18 cellular contexts compared by ENCODE assay signal in the genomic region with DNA sequence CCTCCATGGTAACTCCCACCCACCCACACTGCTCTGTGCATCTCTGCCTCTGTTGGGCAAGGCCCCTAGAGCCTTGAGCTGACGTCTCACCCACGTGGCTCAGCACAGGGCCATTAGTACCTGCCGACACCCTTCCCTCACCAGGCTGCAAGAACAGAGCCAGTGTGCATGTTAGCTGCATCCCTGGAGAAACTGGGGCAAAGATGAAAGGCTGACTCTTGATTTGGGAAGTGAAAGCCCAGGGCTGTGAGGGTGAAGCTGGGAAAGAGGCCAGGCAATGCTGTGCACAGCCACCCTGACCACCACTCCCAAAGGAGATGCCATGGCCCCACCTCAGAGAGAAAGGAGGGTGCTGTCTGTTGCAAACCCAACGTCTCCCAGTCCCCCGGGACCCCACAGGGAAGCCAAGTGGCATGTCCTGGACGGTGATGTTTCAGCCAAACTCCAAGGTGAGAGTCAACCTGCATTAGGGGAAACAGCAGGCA. TPM values are rescaled to one million over a fixed set of nuclear protein-coding genes. Genes with fewer than 3 reads are reported as not detected.
A peak's percentile ranks its signal among the peaks of the same experiment; 100 is the strongest.
DNase-seq lines count a peak whose midpoint lies in the region; ATAC-seq, FAIRE-seq and TF ChIP-seq lines count a peak whose summit lies in the region.
"Had no signal": no experiment of that assay in that cellular context is flagged by ENCODE, and none has a peak within 500 bp of the region (broad histone marks: within the 10 kb centered on the region; RNA-seq: fewer than 3 reads in every experiment).

No MANE protein-coding gene starts in this region.

- DNase-seq in A549 (ENCODE audit: low read depth in 1 of 2, low spot score in 1 of 2) (no peak), HCT116 (ENCODE audit: low read depth, low spot score) (no peak), astrocyte (ENCODE audit: low read depth) (no peak), mesenchymal stem cell (no peak), mucosa of gallbladder (ENCODE audit: low spot score) (no peak), GM10266 (ENCODE audit: extremely low spot score) (no peak)
- DNase-seq in activated T-helper 1 cell treated with anti-CD3 and anti-CD28 coated beads, Interleukin-12 subunit alpha, Interleukin-12 subunit beta, Interleukin-2, Interleukin-4 antibody, amounts not matched to agents 30 ng/mL and 10 ng/mL and 1 ng/mL, durations not matched to agents 14 hours and 24 hours and 36 hours (ENCODE audit: low spot score), result no peak
- DNase-seq: activated CD4-positive, CD25-positive, alpha-beta regulatory T cell; cerebellar nuclear complex; gastrocnemius medialis; GF-D8; H9; natural killer cell; NCI-H1092; NCI-H2171; SHP77; T-helper 2 cell had no signal

- H3K27me3 ChIP-seq in HCT116 (ENCODE audit: insufficient read depth, low read length), result no peaks in the 10 kb centered on the region
- no peaks in the 10 kb centered on the region for H3K27me3 ChIP-seq in astrocyte (ENCODE audit: insufficient read depth, low read length)
- H3K27me3 ChIP-seq in mesenchymal stem cell (ENCODE audit: control insufficient read depth in 1 of 2, insufficient read depth in 1 of 2, low read length in 2 of 2), result no peaks in the 10 kb centered on the region
- H3K27me3 ChIP-seq: gastrocnemius medialis had no signal

- no peak overlapping the region for H3K27ac Mint-ChIP-seq in astrocyte (ENCODE audit: unreplicated experiment)
- no peak overlapping the region for H3K27ac Mint-ChIP-seq in activated T-helper 1 cell treated with anti-CD3 and anti-CD28 coated beads, Interleukin-12 subunit alpha, Interleukin-12 subunit beta, Interleukin-2, Interleukin-4 antibody, amounts not matched to agents 30 ng/mL and 10 ng/mL and 1 ng/mL, durations not matched to agents 14 hours and 24 hours and 36 hours

- H3K4me3 ChIP-seq in A549, result no peak overlapping the region
- H3K4me3 ChIP-seq in HCT116 (replicated peaks in 1 of 2; ENCODE audit: low read depth in 1 of 2, low read length in 2 of 2), result peak overlapping the region in 1 of 2 experiments; percentile 28; a peak in 2 of 4 replicates
- no peak overlapping the region for H3K4me3 ChIP-seq in astrocyte (ENCODE audit: insufficient read depth, low read depth, low read length)
- H3K4me3 ChIP-seq in mesenchymal stem cell (ENCODE audit: insufficient read depth in 1 of 2, low read depth in 1 of 2, low read length in 2 of 2), result no peak overlapping the region
- H3K4me3 ChIP-seq: gastrocnemius medialis had no signal

- TF ChIP-seq RAD21 in A549 (conservative IDR thresholded peaks at IDR 0.05 in 1 of 2, IDR thresholded peaks at IDR 0.05 in 1 of 2) (no peak), HCT116 (IDR thresholded peaks at IDR 0.05; ENCODE audit: low read depth) (no peak)

- WGBS in A549 (ENCODE audit: missing lambda C conversion rate), result 68% methylated on average over 6 of the region's 6 CpGs
- WGBS in mesenchymal stem cell, result 78% methylated on average over 6 of the region's 6 CpGs

- TF ChIP-seq CTCF in A549 (IDR thresholded peaks at IDR 0.05) (no peak), HCT116 (IDR thresholded peaks at IDR 0.05 in 2 of 3, conservative IDR thresholded peaks at IDR 0.05 in 1 of 3; ENCODE audit: borderline replicate concordance in 1 of 3, insufficient read depth in 1 of 3, low read depth in 2 of 3, low read length in 2 of 3) (no peak), astrocyte (IDR thresholded peaks at IDR 0.05; ENCODE audit: insufficient read depth, low read depth, low read length) (no peak), GM10266 (IDR thresholded peaks at IDR 0.05; ENCODE audit: control insufficient read depth, insufficient read depth, low read depth, missing control alignments) (no peak)

- no peak for TF ChIP-seq EP300 in A549 (IDR thresholded peaks at IDR 0.05)

- peak overlapping the region; percentile 87 for H3K27ac ChIP-seq in A549
- peak overlapping the region; percentile 95 for H3K27ac ChIP-seq in HCT116 (ENCODE audit: low read depth, low read length)
- peak overlapping the region; percentile 54 for H3K27ac ChIP-seq in astrocyte (ENCODE audit: low read depth, low read length)
- peak overlapping the region; percentile 50 for H3K27ac ChIP-seq in mesenchymal stem cell (ENCODE audit: low read length, poor library complexity, severe bottlenecking)
- H3K27ac ChIP-seq: gastrocnemius medialis had no signal

- no peaks in the 10 kb centered on the region for H3K36me3 ChIP-seq in HCT116 (ENCODE audit: control insufficient read depth in 1 of 2, insufficient read depth in 2 of 2, low read length in 2 of 2)
- no peaks in the 10 kb centered on the region for H3K36me3 ChIP-seq in astrocyte (ENCODE audit: insufficient read depth, low read length)
- H3K36me3 ChIP-seq in mesenchymal stem cell (ENCODE audit: control insufficient read depth in 1 of 2, insufficient read depth in 2 of 2, low read depth in 1 of 2, low read length in 2 of 2), result no peaks in the 10 kb centered on the region
- H3K36me3 ChIP-seq: gastrocnemius medialis had no signal

- H3K4me2 ChIP-seq in A549, result peak overlapping the region; percentile 57
- peak overlapping the region; percentile 81 for H3K4me2 ChIP-seq in HCT116 (ENCODE audit: low read length)
- peak overlapping the region; percentile 53 for H3K4me2 ChIP-seq in astrocyte (ENCODE audit: low read length)
- no peak overlapping the region for H3K4me2 ChIP-seq in mesenchymal stem cell (ENCODE audit: low read length, poor library complexity, severe bottlenecking)

- peak overlapping the region; percentile 41 to 79 for H2BK12ac ChIP-seq in mesenchymal stem cell (ENCODE audit: low read length in 2 of 2)

- peak overlapping the region; percentile 85 for H2BK120ac ChIP-seq in mesenchymal stem cell (ENCODE audit: low read depth, low read length)

- peak overlapping the region in 1 of 2 experiments; percentile 90 for H3K14ac ChIP-seq in mesenchymal stem cell (ENCODE audit: low read length in 2 of 2)

- peak overlapping the region; percentile 95 to 97 for H3K18ac ChIP-seq in mesenchymal stem cell (ENCODE audit: low read depth in 1 of 2, low read length in 2 of 2)

- H3K4me1 ChIP-seq in A549 (peaks cover 67% of the 10 kb centered on the region), HCT116 (ENCODE audit: control insufficient read depth in 1 of 2, insufficient read depth in 2 of 2, low read length in 2 of 2) (peaks cover 54 to 78% of the 10 kb centered on the region in 2 experiments), astrocyte (ENCODE audit: insufficient read depth, low read length) (peaks cover 48% of the 10 kb centered on the region), mesenchymal stem cell (ENCODE audit: control insufficient read depth, insufficient read depth, low read depth, low read length) (peaks cover 48% of the 10 kb centered on the region)

- BruUV-seq in HCT116 (replicated peaks; lab: Mats Ljungman, UMichigan), result TSS peak; percentile 96

- no peak overlapping the region for H2BK5ac ChIP-seq in mesenchymal stem cell (ENCODE audit: low read depth, low read length, poor library complexity, severe bottlenecking)

- no peaks in the 10 kb centered on the region for H3K9me3 ChIP-seq in A549
- no peaks in the 10 kb centered on the region for H3K9me3 ChIP-seq in HCT116 (ENCODE audit: control insufficient read depth in 1 of 2, insufficient read depth in 1 of 2, low read depth in 1 of 2, low read length in 2 of 2)
- no peaks in the 10 kb centered on the region for H3K9me3 ChIP-seq in astrocyte (ENCODE audit: insufficient read depth, low read depth, low read length)
- H3K9me3 ChIP-seq in mesenchymal stem cell (ENCODE audit: control insufficient read depth, low read length), result no peaks in the 10 kb centered on the region
- H3K9me3 ChIP-seq: gastrocnemius medialis had no signal

- H3K79me1 ChIP-seq in mesenchymal stem cell (replicated peaks; ENCODE audit: low read length, poor library complexity, severe bottlenecking), result no peaks in the 10 kb centered on the region

- H3K36me3 Mint-ChIP-seq in astrocyte (ENCODE audit: low read depth, unreplicated experiment), result no peaks in the 10 kb centered on the region
- H3K36me3 Mint-ChIP-seq in activated T-helper 1 cell treated with anti-CD3 and anti-CD28 coated beads, Interleukin-12 subunit alpha, Interleukin-12 subunit beta, Interleukin-2, Interleukin-4 antibody, amounts not matched to agents 30 ng/mL and 10 ng/mL and 1 ng/mL, durations not matched to agents 14 hours and 24 hours and 36 hours (ENCODE audit: low read depth), result no peaks in the 10 kb centered on the region
- H3K36me3 Mint-ChIP-seq: natural killer cell had no signal

- H3K79me2 ChIP-seq in HCT116 (ENCODE audit: insufficient read depth, low read length), result no peaks in the 10 kb centered on the region
- H3K79me2 ChIP-seq in astrocyte (ENCODE audit: insufficient read depth, low read length), result no peaks in the 10 kb centered on the region

- POLR2A ChIA-PET in A549 (lab: Yijun Ruan, JAX) (no interaction called here), HCT116 (lab: Charles Lee) (interaction anchor here (0.9 to 4.8 kb wide), 5 partner anchors 9 to 125 kb away, joined by 3 to 19 read pairs (median 8); partner anchors contain the start of gene HPCAL1)

- no peak overlapping the region for H3K23ac ChIP-seq in mesenchymal stem cell (ENCODE audit: low read length in 2 of 2)

- no peak for ATAC-seq in A549
- ATAC-seq in HCT116, result peak; percentile 13
- ATAC-seq in HG02884 (IDR thresholded peaks at IDR 0.05; ENCODE audit: unreplicated experiment), result no peak
- ATAC-seq: gastrocnemius medialis had no signal

- H3K4me1 Mint-ChIP-seq in astrocyte (ENCODE audit: low read depth, unreplicated experiment), result peaks cover 26% of the 10 kb centered on the region
- peaks cover 14% of the 10 kb centered on the region for H3K4me1 Mint-ChIP-seq in activated T-helper 1 cell treated with anti-CD3 and anti-CD28 coated beads, Interleukin-12 subunit alpha, Interleukin-12 subunit beta, Interleukin-2, Interleukin-4 antibody, amounts not matched to agents 30 ng/mL and 10 ng/mL and 1 ng/mL, durations not matched to agents 14 hours and 24 hours and 36 hours (ENCODE audit: low read depth)

- peak overlapping the region; percentile 36 for H2AK5ac ChIP-seq in mesenchymal stem cell (ENCODE audit: low read length, severe bottlenecking)

- H3K9ac ChIP-seq in HCT116 (ENCODE audit: low read length), result peak overlapping the region; percentile 58
- peak overlapping the region; percentile 25 for H3K9ac ChIP-seq in astrocyte (ENCODE audit: low read length)
- peak overlapping the region; percentile 61 for H3K9ac ChIP-seq in mesenchymal stem cell (ENCODE audit: low read length)

- H4K8ac ChIP-seq in mesenchymal stem cell (ENCODE audit: low read length), result peak overlapping the region; percentile 98

- RAD21 ChIA-PET in HCT116 (lab: Charles Lee; ENCODE audit: low non-redundant PET in 1 of 2, low total read pairs in 2 of 2, uncharacterized antibody in 2 of 2, unreplicated experiment in 2 of 2), result interaction anchor here (0.7 to 1.7 kb wide), 2 partner anchors 125 to 126 kb away, joined by 4 to 6 read pairs; no protein-coding TSS in a partner anchor

- intact Hi-C loops in HCT116 (cut with micrococcal nuclease), result loop anchor here (2.0 kb wide), 1 partner anchor 126 kb away; no protein-coding TSS in a partner anchor
- intact Hi-C loops in activated T-helper 1 cell treated with anti-CD3 and anti-CD28 coated beads, Interleukin-12 subunit alpha, Interleukin-12 subunit beta, Interleukin-2, Interleukin-4 antibody, amounts not matched to agents 30 ng/mL and 10 ng/mL and 1 ng/mL, durations not matched to agents 14 hours and 24 hours and 36 hours (cut with micrococcal nuclease), result no loop called here

- peak overlapping the region; percentile 92 for H4K91ac ChIP-seq in mesenchymal stem cell (ENCODE audit: low read length)

- H4K20me1 ChIP-seq in HCT116 (ENCODE audit: insufficient read depth) (no peaks in the 10 kb centered on the region), astrocyte (ENCODE audit: insufficient read depth, low read length) (no peaks in the 10 kb centered on the region)

- H3K27me3 Mint-ChIP-seq in astrocyte (ENCODE audit: low read depth, unreplicated experiment), result peaks cover 15% of the 10 kb centered on the region
- H3K27me3 Mint-ChIP-seq in activated T-helper 1 cell treated with anti-CD3 and anti-CD28 coated beads, Interleukin-12 subunit alpha, Interleukin-12 subunit beta, Interleukin-2, Interleukin-4 antibody, amounts not matched to agents 30 ng/mL and 10 ng/mL and 1 ng/mL, durations not matched to agents 14 hours and 24 hours and 36 hours (ENCODE audit: insufficient read depth), result peaks cover 12% of the 10 kb centered on the region

- no peak overlapping the region for H2AFZ ChIP-seq in HCT116 (ENCODE audit: low read depth, low read length, poor library complexity, severe bottlenecking)
- peak overlapping the region; percentile 70 for H2AFZ ChIP-seq in astrocyte (ENCODE audit: low read depth, low read length)
- peak overlapping the region; percentile 57 for H2AFZ ChIP-seq in mesenchymal stem cell (ENCODE audit: low read depth, low read length)

- H3K9me2 ChIP-seq in HCT116 (ENCODE audit: insufficient read depth), result no peaks in the 10 kb centered on the region

- H3K4me3 Mint-ChIP-seq in astrocyte (ENCODE audit: unreplicated experiment), result no peak overlapping the region
- H3K4me3 Mint-ChIP-seq in activated T-helper 1 cell treated with anti-CD3 and anti-CD28 coated beads, Interleukin-12 subunit alpha, Interleukin-12 subunit beta, Interleukin-2, Interleukin-4 antibody, amounts not matched to agents 30 ng/mL and 10 ng/mL and 1 ng/mL, durations not matched to agents 14 hours and 24 hours and 36 hours, result no peak overlapping the region
- H3K4me3 Mint-ChIP-seq: H9, natural killer cell had no signal

- FAIRE-seq in A549 (lab: Jason Lieb, UNC), result no peak
- no peak for FAIRE-seq in astrocyte (lab: Jason Lieb, UNC)

- CTCF ChIA-PET in A549 (lab: Yijun Ruan, JAX), result interaction anchor here (1.1 to 6.7 kb wide), 4 partner anchors 12 to 126 kb away, joined by 4 to 52 read pairs (median 32); partner anchors contain the start of gene HPCAL1
- CTCF ChIA-PET in HCT116 (lab: Charles Lee), result interaction anchor here (1.0 to 2.3 kb wide), 2 partner anchors 126 to 152 kb away, joined by 3 to 7 read pairs; no protein-coding TSS in a partner anchor

- H3K9me3 Mint-ChIP-seq in astrocyte (ENCODE audit: unreplicated experiment), result peaks cover 2% of the 10 kb centered on the region
- H3K9me3 Mint-ChIP-seq in activated T-helper 1 cell treated with anti-CD3 and anti-CD28 coated beads, Interleukin-12 subunit alpha, Interleukin-12 subunit beta, Interleukin-2, Interleukin-4 antibody, amounts not matched to agents 30 ng/mL and 10 ng/mL and 1 ng/mL, durations not matched to agents 14 hours and 24 hours and 36 hours, result no peaks in the 10 kb centered on the region
- H3K9me3 Mint-ChIP-seq: H9, natural killer cell had no signal

- peak overlapping the region; percentile 54 to 90 for H3K4ac ChIP-seq in mesenchymal stem cell (ENCODE audit: low read depth in 1 of 2, low read length in 2 of 2)

- TF ChIP-seq POLR2A in A549 (IDR thresholded peaks at IDR 0.05; ENCODE audit: low read length) (no peak), HCT116 (IDR thresholded peaks at IDR 0.05; ENCODE audit: borderline replicate concordance, extremely low read depth, insufficient read depth, insufficient read length) (no peak)

- H2BK15ac ChIP-seq in mesenchymal stem cell (ENCODE audit: low read depth, poor library complexity, severe bottlenecking), result peak overlapping the region; percentile 87

RNA-seq across cellular contexts. Expression of gene HPCAL1, which starts 20.0 kb away (rescaled TPM):
- polyA plus RNA-seq in A549 (2011; rRNA removed), result 37.8 and 44.4 TPM in 2 replicates
- 146 and 175 TPM in 2 replicates for polyA plus RNA-seq in A549 (2012; cell fraction: cytosol; rRNA removed)
- 151 and 164 TPM in 2 replicates for polyA plus RNA-seq in A549 (2012; cell fraction: nucleus; rRNA removed)
- polyA plus RNA-seq in A549 (2017; fragmentation: RNase III; extraction: RNeasy Plus Mini Kit Qiagen cat#74134 plus additional on column Dnase treatment), result 66.4 to 78.8 TPM (median 66.9 TPM) in 3 replicates
- polyA minus RNA-seq in A549 (2011; rRNA and poly(A)+ RNA removed), result 26.0 and 43.0 TPM in 2 replicates
- 111 TPM for total RNA-seq in HCT116 (2021; ENCODE audit: unreplicated experiment)
- polyA plus RNA-seq in HCT116 (2012), result 173 and 207 TPM in 2 replicates
- total RNA-seq in astrocyte, result 11.8 and 12.3 TPM in 2 replicates
- polyA plus RNA-seq in mesenchymal stem cell (2013, experiment 1 of 2), result 35.6 TPM
- 36.5 TPM for polyA plus RNA-seq in mesenchymal stem cell (2013, experiment 2 of 2)
- total RNA-seq in activated T-helper 1 cell treated with anti-CD3 and anti-CD28 coated beads, Interleukin-12 subunit alpha, Interleukin-12 subunit beta, Interleukin-2, Interleukin-4 antibody, amounts not matched to agents 30 ng/mL and 10 ng/mL and 1 ng/mL, durations not matched to agents 14 hours and 24 hours and 36 hours, result 59.6 and 62.4 TPM in 2 replicates
- 44.0 TPM for total RNA-seq in mucosa of gallbladder
